ENCODE assay signal across 24 cellular contexts in genomic region chr11:61181489-61181888, GRCh38. TPM values are rescaled to one million over a fixed set of nuclear protein-coding genes. Genes with fewer than 3 reads are reported as not detected.
DNase-seq lines count a peak whose midpoint lies in the region; ATAC-seq, FAIRE-seq and TF ChIP-seq lines count a peak whose summit lies in the region.
"Had no signal": no experiment of that assay in that cellular context is flagged by ENCODE, and none has a peak within 500 bp of the region (broad histone marks: within the 10 kb centered on the region; RNA-seq: fewer than 3 reads in every experiment).

No MANE protein-coding gene starts in this region.

- BruUV-seq in HepG2 (replicated peaks; lab: Mats Ljungman, UMichigan) = no TSS peak

- ATAC-seq in upper lobe of right lung (no peak), HepG2 (no peak)
- ATAC-seq in natural killer cell treated with Interleukin-12 subunit alpha and Interleukin-12 subunit beta and Interleukin-15 and Interleukin-18, amount 100 ng/mL, for 72 hours = no peak

- H3K4me2 ChIP-seq in HepG2 (ENCODE audit: low read depth, low read length) = no peak overlapping the region
- H3K4me2 ChIP-seq: BLaER1 had no signal

- no peaks in the 10 kb centered on the region for H3K4me1 Mint-ChIP-seq in natural killer cell treated with Interleukin-12 subunit alpha and Interleukin-12 subunit beta and Interleukin-15 and Interleukin-18, amount 100 ng/mL, for 72 hours (ENCODE audit: low read depth in 2 of 2)
- H3K4me1 Mint-ChIP-seq: CD14-positive monocyte; CD4-positive, alpha-beta memory T cell; CD4-positive, CD25-positive, alpha-beta regulatory T cell; CD8-positive, alpha-beta memory T cell had no signal

- H3K9me3 ChIP-seq in upper lobe of right lung (no peaks in the 10 kb centered on the region), HepG2 (ENCODE audit: low read length) (no peaks in the 10 kb centered on the region)
- H3K9me3 ChIP-seq: BE2C, BLaER1 had no signal

- H3K27me3 Mint-ChIP-seq in natural killer cell treated with Interleukin-12 subunit alpha and Interleukin-12 subunit beta and Interleukin-15 and Interleukin-18, amount 100 ng/mL, for 72 hours = peaks cover 5% of the 10 kb centered on the region in 2 donors
- H3K27me3 Mint-ChIP-seq: CD4-positive, alpha-beta memory T cell had no signal

- no peak for TF ChIP-seq CTCF in upper lobe of right lung (IDR thresholded peaks at IDR 0.05)
- TF ChIP-seq CTCF in HepG2 (CRISPR knock-in tag; IDR thresholded peaks at IDR 0.05) = no peak

- no peaks in the 10 kb centered on the region for H3K79me2 ChIP-seq in HepG2 (ENCODE audit: insufficient read depth, low read length)

- intact Hi-C loops in upper lobe of right lung (cut with DNase I) (loop anchor here (10.0 kb wide), 1 partner anchor 347 kb away; no protein-coding TSS in a partner anchor), HepG2 (cut with micrococcal nuclease; ENCODE audit: unreplicated experiment) (no loop called here)

- no peak for TF ChIP-seq POLR2A in HepG2 (IDR thresholded peaks at IDR 0.05; ENCODE audit: insufficient read depth in 1 of 2, low read depth in 2 of 2, low read length in 2 of 2)

- TF ChIP-seq RAD21 in HepG2 (CRISPR knock-in tag; IDR thresholded peaks at IDR 0.05) = no peak

- no peaks in the 10 kb centered on the region for H3K9me3 Mint-ChIP-seq in natural killer cell treated with Interleukin-12 subunit alpha and Interleukin-12 subunit beta and Interleukin-15 and Interleukin-18, amount 100 ng/mL, for 72 hours
- H3K9me3 Mint-ChIP-seq: CD14-positive monocyte; CD4-positive, alpha-beta memory T cell; CD4-positive, CD25-positive, alpha-beta regulatory T cell; CD8-positive, alpha-beta memory T cell had no signal

- no peaks in the 10 kb centered on the region for H4K20me1 ChIP-seq in HepG2 (ENCODE audit: insufficient read depth, low read length)
- H4K20me1 ChIP-seq: BLaER1 had no signal

- TF ChIP-seq EP300 in HepG2 (IDR thresholded peaks at IDR 0.05; ENCODE audit: low read depth in 2 of 2, low read length in 2 of 2) (no peak), HepG2 (CRISPR knock-in tag; IDR thresholded peaks at IDR 0.05; ENCODE audit: borderline replicate concordance) (no peak)

- no peak overlapping the region for H2AFZ ChIP-seq in HepG2 (ENCODE audit: low read length)

- POLR2A ChIA-PET in HepG2 (lab: Yijun Ruan, JAX) = no interaction called here

- H3K36me3 ChIP-seq in upper lobe of right lung = no peaks in the 10 kb centered on the region
- no peaks in the 10 kb centered on the region for H3K36me3 ChIP-seq in HepG2 (replicated peaks in 1 of 2; ENCODE audit: control insufficient read depth in 1 of 2, insufficient read depth in 2 of 2, low read length in 2 of 2)
- H3K36me3 ChIP-seq: BE2C, BLaER1 had no signal

- no peaks in the 10 kb centered on the region for H3K4me1 ChIP-seq in upper lobe of right lung
- H3K4me1 ChIP-seq in HepG2 (ENCODE audit: insufficient read depth, low read length) = no peaks in the 10 kb centered on the region
- H3K4me1 ChIP-seq: BE2C, BLaER1 had no signal

- peak; percentile 7 for DNase-seq in NCI-H82 (lab: John Stamatoyannopoulos, UW)
- no peak for DNase-seq in NCI-H82 treated with DMSO at 0.1 percent for 48 hours (lab: John Stamatoyannopoulos, UW; ENCODE audit: unreplicated experiment)
- peak; percentile 0 for DNase-seq in iPS-NIHi11 (ENCODE audit: low spot score)
- DNase-seq in upper lobe of right lung = peak; percentile 3
- no peak for DNase-seq in HepG2 (ENCODE audit: low spot score)
- no peak for DNase-seq in natural killer cell treated with Interleukin-12 subunit alpha and Interleukin-12 subunit beta and Interleukin-15 and Interleukin-18, amount 100 ng/mL, for 72 hours (ENCODE audit: low spot score)
- DNase-seq: ACHN; BE2C; C1 segment of cervical spinal cord; CD4-positive, alpha-beta memory T cell; CD4-positive, CD25-positive, alpha-beta regulatory T cell; CD8-positive, alpha-beta memory T cell; COR-L47; DMS 273 treated with DMSO at 0.1 percent for 48 hours; DMS79 treated with DMSO at 0.1 percent for 48 hours; GF-D8 had no signal

- H3K4me3 ChIP-seq in upper lobe of right lung (no peak overlapping the region), HepG2 (replicated peaks in 1 of 3; ENCODE audit: insufficient read depth in 1 of 3, low read depth in 2 of 3, low read length in 3 of 3) (no peak overlapping the region)
- H3K4me3 ChIP-seq: BLaER1 had no signal

- H3K27me3 ChIP-seq in upper lobe of right lung = no peaks in the 10 kb centered on the region
- peaks cover 0 to 3% of the 10 kb centered on the region in 2 experiments; a peak in 1 of 5 replicates for H3K27me3 ChIP-seq in HepG2 (ENCODE audit: control insufficient read depth in 1 of 2, insufficient read depth in 2 of 2, low read length in 2 of 2)
- H3K27me3 ChIP-seq: BE2C, BLaER1 had no signal

- no peak for FAIRE-seq in HepG2 (lab: Jason Lieb, UNC)
- FAIRE-seq: G401.6, GM12891, GM19239 had no signal

- CTCF ChIA-PET in HepG2 (lab: Yijun Ruan, JAX; ENCODE audit: low intra/inter-chr PET ratio, low total read pairs) = no interaction called here

- H3K27ac ChIP-seq in upper lobe of right lung (no peak overlapping the region), HepG2 (ENCODE audit: extremely low read length, insufficient read depth, low read length) (no peak overlapping the region)
- H3K27ac ChIP-seq: 22Rv1, BLaER1 had no signal

- H3K9ac ChIP-seq in HepG2 (ENCODE audit: insufficient read depth, low read depth, low read length) = no peak overlapping the region
- H3K9ac ChIP-seq: BLaER1 had no signal

- no peak overlapping the region for H3K27ac Mint-ChIP-seq in natural killer cell treated with Interleukin-12 subunit alpha and Interleukin-12 subunit beta and Interleukin-15 and Interleukin-18, amount 100 ng/mL, for 72 hours
- H3K27ac Mint-ChIP-seq: CD14-positive monocyte; CD4-positive, alpha-beta memory T cell; CD4-positive, CD25-positive, alpha-beta regulatory T cell; CD8-positive, alpha-beta memory T cell had no signal

- in situ Hi-C loops in HepG2 (cut with HindIII; ENCODE audit: extremely low pct_ligation_motif_present, low pct_unique_long_range_greater_than_20kb) = no loop called here

- WGBS in HepG2 (ENCODE audit: low lambda C conversion rate) = 25% methylated on average over 4 of the region's 4 CpGs

- H3K36me3 Mint-ChIP-seq in natural killer cell treated with Interleukin-12 subunit alpha and Interleukin-12 subunit beta and Interleukin-15 and Interleukin-18, amount 100 ng/mL, for 72 hours = no peaks in the 10 kb centered on the region
- H3K36me3 Mint-ChIP-seq: CD14-positive monocyte; CD4-positive, alpha-beta memory T cell; CD4-positive, CD25-positive, alpha-beta regulatory T cell; CD8-positive, alpha-beta memory T cell had no signal

- no peak overlapping the region for H3K4me3 Mint-ChIP-seq in natural killer cell treated with Interleukin-12 subunit alpha and Interleukin-12 subunit beta and Interleukin-15 and Interleukin-18, amount 100 ng/mL, for 72 hours
- H3K4me3 Mint-ChIP-seq: CD14-positive monocyte; CD4-positive, alpha-beta memory T cell; CD8-positive, alpha-beta memory T cell had no signal

RNA-seq across cellular contexts. Expression of gene VPS37C, which starts 20.3 kb away (rescaled TPM):
- total RNA-seq in upper lobe of right lung (30.2 TPM), HepG2 (2016; rRNA removed; fragmentation: Illumina TruSeq; extraction: Trizol) (8.0 and 8.8 TPM in 2 replicates)
- total RNA-seq in HepG2 (2016; cell fraction: cytosol; rRNA removed; fragmentation: Illumina TruSeq; extraction: Trizol; ENCODE audit: low read depth) = 5.5 and 8.1 TPM in 2 replicates
- 6.1 and 10.4 TPM in 2 replicates for total RNA-seq in HepG2 (2016; cell fraction: insoluble cytoplasmic fraction; rRNA removed; fragmentation: Illumina TruSeq; extraction: Trizol)
- total RNA-seq in HepG2 (2016; cell fraction: membrane; rRNA removed; fragmentation: Illumina TruSeq; extraction: Trizol) = 9.9 and 11.8 TPM in 2 replicates
- total RNA-seq in HepG2 (2016; cell fraction: nucleus; rRNA removed; fragmentation: Illumina TruSeq; extraction: Trizol) = 6.8 and 8.7 TPM in 2 replicates
- 7.5 and 8.8 TPM in 2 replicates for polyA plus RNA-seq in HepG2 (2011; rRNA removed)
- 7.1 and 8.8 TPM in 2 replicates for polyA plus RNA-seq in HepG2 (2011; cell fraction: cytosol; rRNA removed)
- 17.8 and 18.7 TPM in 2 replicates for polyA plus RNA-seq in HepG2 (2011; cell fraction: nucleus; rRNA removed)
- polyA plus RNA-seq in HepG2 (2012) = 9.1 and 10.1 TPM in 2 replicates
- polyA plus RNA-seq in HepG2 (2016; cell fraction: cytosol; fragmentation: Illumina TruSeq; extraction: Trizol; ENCODE audit: low read depth) = 3.4 and 4.2 TPM in 2 replicates
- polyA plus RNA-seq in HepG2 (2016; cell fraction: insoluble cytoplasmic fraction; fragmentation: Illumina TruSeq; extraction: Trizol; ENCODE audit: low read depth) = 8.1 and 12.2 TPM in 2 replicates
- 8.7 and 10.6 TPM in 2 replicates for polyA plus RNA-seq in HepG2 (2016; cell fraction: membrane; fragmentation: Illumina TruSeq; extraction: Trizol; ENCODE audit: low read depth)
- polyA plus RNA-seq in HepG2 (2016; cell fraction: nucleus; fragmentation: Illumina TruSeq; extraction: Trizol; ENCODE audit: insufficient read depth, low read depth) = 14.6 and 15.9 TPM in 2 replicates
- polyA minus RNA-seq in HepG2 (2011; rRNA and poly(A)+ RNA removed; ENCODE audit: low replicate concordance) = 9.3 and 11.0 TPM in 2 replicates
- 2.6 and 4.1 TPM in 2 replicates for polyA minus RNA-seq in HepG2 (2011; cell fraction: cytosol; rRNA and poly(A)+ RNA removed)
- 7.6 and 10.3 TPM in 2 replicates for polyA minus RNA-seq in HepG2 (2011; cell fraction: nucleus; rRNA and poly(A)+ RNA removed)
- total RNA-seq in natural killer cell treated with Interleukin-12 subunit alpha and Interleukin-12 subunit beta and Interleukin-15 and Interleukin-18, amount 100 ng/mL, for 72 hours = 10 to 100 TPM in 1 of 2 donors, 1 to 10 TPM in 1; 9.7 to 13.3 TPM

RNA-seq across cellular contexts. Expression of gene PGA3, which starts 21.8 kb away (rescaled TPM):
- total RNA-seq in upper lobe of right lung = not detected
- not detected in 2 replicates for total RNA-seq in HepG2 (2016; rRNA removed; fragmentation: Illumina TruSeq; extraction: Trizol)
- total RNA-seq in HepG2 (2016; cell fraction: cytosol; rRNA removed; fragmentation: Illumina TruSeq; extraction: Trizol; ENCODE audit: low read depth) = not detected in 2 replicates
- total RNA-seq in HepG2 (2016; cell fraction: insoluble cytoplasmic fraction; rRNA removed; fragmentation: Illumina TruSeq; extraction: Trizol) = not detected in 2 replicates
- not detected in 2 replicates for total RNA-seq in HepG2 (2016; cell fraction: membrane; rRNA removed; fragmentation: Illumina TruSeq; extraction: Trizol)
- total RNA-seq in HepG2 (2016; cell fraction: nucleus; rRNA removed; fragmentation: Illumina TruSeq; extraction: Trizol) = not detected in 2 replicates
- polyA plus RNA-seq in HepG2 (2011; rRNA removed) = not detected in 2 replicates
- not detected in 2 replicates for polyA plus RNA-seq in HepG2 (2011; cell fraction: cytosol; rRNA removed)
- not detected in 2 replicates for polyA plus RNA-seq in HepG2 (2011; cell fraction: nucleus; rRNA removed)
- not detected in 2 replicates for polyA plus RNA-seq in HepG2 (2012)
- not detected in 2 replicates for polyA plus RNA-seq in HepG2 (2016; cell fraction: cytosol; fragmentation: Illumina TruSeq; extraction: Trizol; ENCODE audit: low read depth)
- polyA plus RNA-seq in HepG2 (2016; cell fraction: insoluble cytoplasmic fraction; fragmentation: Illumina TruSeq; extraction: Trizol; ENCODE audit: low read depth) = not detected in 2 replicates
- not detected in 2 replicates for polyA plus RNA-seq in HepG2 (2016; cell fraction: membrane; fragmentation: Illumina TruSeq; extraction: Trizol; ENCODE audit: low read depth)
- not detected in 2 replicates for polyA plus RNA-seq in HepG2 (2016; cell fraction: nucleus; fragmentation: Illumina TruSeq; extraction: Trizol; ENCODE audit: insufficient read depth, low read depth)
- not detected in 2 replicates for polyA minus RNA-seq in HepG2 (2011; rRNA and poly(A)+ RNA removed; ENCODE audit: low replicate concordance)
- not detected in 2 replicates for polyA minus RNA-seq in HepG2 (2011; cell fraction: cytosol; rRNA and poly(A)+ RNA removed)
- polyA minus RNA-seq in HepG2 (2011; cell fraction: nucleus; rRNA and poly(A)+ RNA removed) = not detected in 2 replicates
- total RNA-seq in natural killer cell treated with Interleukin-12 subunit alpha and Interleukin-12 subunit beta and Interleukin-15 and Interleukin-18, amount 100 ng/mL, for 72 hours = not detected
- total RNA-seq: A172; A673; CD4-positive, alpha-beta memory T cell; CD4-positive, CD25-positive, alpha-beta regulatory T cell; CD8-positive, alpha-beta memory T cell had no signal
- polyA plus RNA-seq: CD4-positive, alpha-beta memory T cell; CD4-positive, CD25-positive, alpha-beta regulatory T cell; CD8-positive, alpha-beta memory T cell had no signal

RNA-seq across cellular contexts. Expression of gene PGA4, which starts 40.7 kb away (rescaled TPM):
- 0.67 TPM for total RNA-seq in upper lobe of right lung
- total RNA-seq in HepG2 (2016; rRNA removed; fragmentation: Illumina TruSeq; extraction: Trizol) = not detected in 2 replicates
- total RNA-seq in HepG2 (2016; cell fraction: cytosol; rRNA removed; fragmentation: Illumina TruSeq; extraction: Trizol; ENCODE audit: low read depth) = not detected in 2 replicates
- not detected in 2 replicates for total RNA-seq in HepG2 (2016; cell fraction: insoluble cytoplasmic fraction; rRNA removed; fragmentation: Illumina TruSeq; extraction: Trizol)
- not detected in 2 replicates for total RNA-seq in HepG2 (2016; cell fraction: membrane; rRNA removed; fragmentation: Illumina TruSeq; extraction: Trizol)
- total RNA-seq in HepG2 (2016; cell fraction: nucleus; rRNA removed; fragmentation: Illumina TruSeq; extraction: Trizol) = not detected in 2 replicates
- not detected in 2 replicates for polyA plus RNA-seq in HepG2 (2011; rRNA removed)
- not detected in 2 replicates for polyA plus RNA-seq in HepG2 (2011; cell fraction: cytosol; rRNA removed)
- not detected in 2 replicates for polyA plus RNA-seq in HepG2 (2011; cell fraction: nucleus; rRNA removed)
- 0.17 TPM in 1 of 2 replicates, not detected in the other for polyA plus RNA-seq in HepG2 (2012)
- not detected in 2 replicates for polyA plus RNA-seq in HepG2 (2016; cell fraction: cytosol; fragmentation: Illumina TruSeq; extraction: Trizol; ENCODE audit: low read depth)
- polyA plus RNA-seq in HepG2 (2016; cell fraction: insoluble cytoplasmic fraction; fragmentation: Illumina TruSeq; extraction: Trizol; ENCODE audit: low read depth) = not detected in 2 replicates
- not detected in 2 replicates for polyA plus RNA-seq in HepG2 (2016; cell fraction: membrane; fragmentation: Illumina TruSeq; extraction: Trizol; ENCODE audit: low read depth)
- not detected in 2 replicates for polyA plus RNA-seq in HepG2 (2016; cell fraction: nucleus; fragmentation: Illumina TruSeq; extraction: Trizol; ENCODE audit: insufficient read depth, low read depth)
- polyA minus RNA-seq in HepG2 (2011; rRNA and poly(A)+ RNA removed; ENCODE audit: low replicate concordance) = 0.04 TPM in 1 of 2 replicates, not detected in the other
- not detected in 2 replicates for polyA minus RNA-seq in HepG2 (2011; cell fraction: cytosol; rRNA and poly(A)+ RNA removed)
- polyA minus RNA-seq in HepG2 (2011; cell fraction: nucleus; rRNA and poly(A)+ RNA removed) = not detected in 2 replicates
- total RNA-seq in natural killer cell treated with Interleukin-12 subunit alpha and Interleukin-12 subunit beta and Interleukin-15 and Interleukin-18, amount 100 ng/mL, for 72 hours = not detected
- total RNA-seq: A172; A673; CD4-positive, alpha-beta memory T cell; CD4-positive, CD25-positive, alpha-beta regulatory T cell; CD8-positive, alpha-beta memory T cell had no signal
- polyA plus RNA-seq: CD4-positive, alpha-beta memory T cell; CD4-positive, CD25-positive, alpha-beta regulatory T cell; CD8-positive, alpha-beta memory T cell had no signal

RNA-seq across cellular contexts. Expression of gene PGA5, which starts 59.5 kb away (rescaled TPM):
- total RNA-seq in upper lobe of right lung (not detected), HepG2 (2016; rRNA removed; fragmentation: Illumina TruSeq; extraction: Trizol) (not detected in 2 replicates)
- not detected in 2 replicates for total RNA-seq in HepG2 (2016; cell fraction: cytosol; rRNA removed; fragmentation: Illumina TruSeq; extraction: Trizol; ENCODE audit: low read depth)
- not detected in 2 replicates for total RNA-seq in HepG2 (2016; cell fraction: insoluble cytoplasmic fraction; rRNA removed; fragmentation: Illumina TruSeq; extraction: Trizol)
- total RNA-seq in HepG2 (2016; cell fraction: membrane; rRNA removed; fragmentation: Illumina TruSeq; extraction: Trizol) = not detected in 2 replicates
- not detected in 2 replicates for total RNA-seq in HepG2 (2016; cell fraction: nucleus; rRNA removed; fragmentation: Illumina TruSeq; extraction: Trizol)
- polyA plus RNA-seq in HepG2 (2011; rRNA removed) = not detected in 2 replicates
- polyA plus RNA-seq in HepG2 (2011; cell fraction: cytosol; rRNA removed) = not detected in 2 replicates
- not detected in 2 replicates for polyA plus RNA-seq in HepG2 (2011; cell fraction: nucleus; rRNA removed)
- polyA plus RNA-seq in HepG2 (2012) = 0.53 and 0.99 TPM in 2 replicates
- not detected in 2 replicates for polyA plus RNA-seq in HepG2 (2016; cell fraction: cytosol; fragmentation: Illumina TruSeq; extraction: Trizol; ENCODE audit: low read depth)
- polyA plus RNA-seq in HepG2 (2016; cell fraction: insoluble cytoplasmic fraction; fragmentation: Illumina TruSeq; extraction: Trizol; ENCODE audit: low read depth) = not detected in 2 replicates
- polyA plus RNA-seq in HepG2 (2016; cell fraction: membrane; fragmentation: Illumina TruSeq; extraction: Trizol; ENCODE audit: low read depth) = not detected in 2 replicates
- polyA plus RNA-seq in HepG2 (2016; cell fraction: nucleus; fragmentation: Illumina TruSeq; extraction: Trizol; ENCODE audit: insufficient read depth, low read depth) = not detected in 2 replicates
- not detected in 2 replicates for polyA minus RNA-seq in HepG2 (2011; rRNA and poly(A)+ RNA removed; ENCODE audit: low replicate concordance)
- not detected in 2 replicates for polyA minus RNA-seq in HepG2 (2011; cell fraction: cytosol; rRNA and poly(A)+ RNA removed)
- not detected in 2 replicates for polyA minus RNA-seq in HepG2 (2011; cell fraction: nucleus; rRNA and poly(A)+ RNA removed)
- not detected for total RNA-seq in natural killer cell treated with Interleukin-12 subunit alpha and Interleukin-12 subunit beta and Interleukin-15 and Interleukin-18, amount 100 ng/mL, for 72 hours
- total RNA-seq: A172; A673; CD4-positive, alpha-beta memory T cell; CD4-positive, CD25-positive, alpha-beta regulatory T cell; CD8-positive, alpha-beta memory T cell had no signal
- polyA plus RNA-seq: CD4-positive, alpha-beta memory T cell; CD4-positive, CD25-positive, alpha-beta regulatory T cell; CD8-positive, alpha-beta memory T cell had no signal

Comparison
In these comparisons a context has a peak if more than half of its experiments do, and no peak if none do; other contexts are left out.
1. DNase-seq: peak in NCI-H82 (single experiment), iPS-NIHi11 (single experiment) and upper lobe of right lung (single experiment); none in NCI-H82 treated with DMSO at 0.1 percent for 48 hours (single experiment), HepG2 (single experiment) and natural killer cell treated with Interleukin-12 subunit alpha and Interleukin-12 subunit beta and Interleukin-15 and Interleukin-18, amount 100 ng/mL, for 72 hours (single experiment).